27 cellular contexts compared by ENCODE assay signal in the genomic region with DNA sequence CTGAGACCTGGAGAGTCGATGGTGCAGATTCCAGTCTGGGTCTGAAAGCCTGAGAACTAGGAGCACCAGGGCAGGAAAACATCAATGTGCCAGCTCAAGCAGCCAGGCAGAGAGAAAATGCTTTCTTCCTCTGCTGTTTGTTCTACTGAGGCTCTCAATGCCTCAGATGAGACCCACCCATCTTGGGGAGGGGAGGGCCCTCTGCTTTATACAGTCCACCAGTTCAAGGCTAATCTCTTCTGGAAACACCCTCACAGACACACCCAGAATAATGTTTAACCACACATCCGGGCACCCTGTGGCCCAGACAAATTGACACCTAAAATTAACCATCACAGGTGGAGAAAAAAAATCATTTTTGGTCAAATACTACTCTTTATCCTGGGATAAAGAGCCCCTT.
"Had no signal": no experiment of that assay in that cellular context is flagged by ENCODE, and none has a peak within 500 bp of the region (broad histone marks: within the 10 kb centered on the region; RNA-seq: fewer than 3 reads in every experiment).

No MANE protein-coding gene starts in this region.

- H3K4me3 Mint-ChIP-seq: activated T-cell treated with anti-CD3 and anti-CD28 coated beads, Interleukin-2, amount 50 U/mL, for 72 hours; central memory CD8-positive, alpha-beta T cell; effector memory CD8-positive, alpha-beta T cell; nephron; T-helper 1 cell treated with Interleukin-12 subunit alpha and Interleukin-12 subunit beta and Interleukin-4 antibody, amounts not matched to agents 30 μg/mL and 1 μg/mL, for 36 hours had no signal

- H3K4me1 Mint-ChIP-seq: central memory CD8-positive, alpha-beta T cell; nephron had no signal

- H3K36me3 ChIP-seq: gastroesophageal sphincter, lower lobe of right lung had no signal

- H3K4me1 ChIP-seq: gastroesophageal sphincter, lower lobe of right lung, testis had no signal

- H3K4me2 ChIP-seq: hepatocyte had no signal

- FAIRE-seq: bronchial epithelial cell, colon, kidney, urothelium cell line had no signal

- H3K9me3 ChIP-seq: lower lobe of right lung, testis had no signal

- DNase-seq: activated CD4-positive, alpha-beta T cell treated with anti-CD3 and anti-CD28 coated beads for 4 hours; activated CD4-positive, alpha-beta T cell treated with anti-CD3 and anti-CD28 coated beads, Interleukin-2, amount 50 U/mL, for 4 hours; activated CD4-positive, CD25-positive, alpha-beta regulatory T cell; activated naive CD4-positive, alpha-beta T cell; activated T-cell treated with anti-CD3 and anti-CD28 coated beads for 4 hours; activated T-cell treated with anti-CD3 and anti-CD28 coated beads, Interleukin-2, amount 50 U/mL, for 72 hours; effector memory CD8-positive, alpha-beta T cell; kidney; lower lobe of right lung; mesenchymal stem cell; posterior cingulate gyrus; right cardiac atrium; stimulated activated CD4-positive, alpha-beta T cell treated with anti-CD3 and anti-CD28 coated beads, Interleukin-2, amount 100 ng/mL, for 48 hours; stimulated activated naive CD4-positive, alpha-beta T cell treated with Interleukin-2 at 50 U/mL for 16 hours; T-helper 9 cell; testis; trophoblast cell had no signal

- H3K27me3 ChIP-seq: gastroesophageal sphincter, hepatocyte, testis had no signal

- H3K36me3 Mint-ChIP-seq: activated naive CD4-positive, alpha-beta T cell treated with anti-CD3 and anti-CD28 coated beads, Interleukin-2, amount 50 U/mL, for 72 hours had no signal

- H3K9me3 Mint-ChIP-seq: effector memory CD8-positive, alpha-beta T cell; T-helper 1 cell treated with Interleukin-12 subunit alpha and Interleukin-12 subunit beta and Interleukin-4 antibody, amounts not matched to agents 30 μg/mL and 1 μg/mL, for 36 hours had no signal

- H2AFZ ChIP-seq: hepatocyte had no signal

- H3K27ac ChIP-seq: gastroesophageal sphincter, hepatocyte, lower lobe of right lung, testis had no signal

- ATAC-seq: activated naive CD4-positive, alpha-beta T cell treated with anti-CD3 and anti-CD28 coated beads, Interleukin-2, amount 50 U/mL, for 72 hours; activated T-cell treated with anti-CD3 and anti-CD28 coated beads, Interleukin-2, amount 50 U/mL, for 72 hours; effector memory CD8-positive, alpha-beta T cell; gastroesophageal sphincter; left lobe of liver; lower lobe of right lung; right cardiac atrium had no signal

- H3K4me3 ChIP-seq: gastroesophageal sphincter, hepatocyte, lower lobe of right lung, testis had no signal

- H3K27ac Mint-ChIP-seq: activated naive CD4-positive, alpha-beta T cell treated with anti-CD3 and anti-CD28 coated beads, Interleukin-2, amount 50 U/mL, for 72 hours; activated T-cell treated with anti-CD3 and anti-CD28 coated beads, Interleukin-2, amount 50 U/mL, for 72 hours; effector memory CD8-positive, alpha-beta T cell; nephron; T-helper 1 cell treated with Interleukin-12 subunit alpha and Interleukin-12 subunit beta and Interleukin-4 antibody, amounts not matched to agents 30 μg/mL and 1 μg/mL, for 36 hours had no signal

- H3K79me2 ChIP-seq: hepatocyte had no signal
